ENCODE assay signal across 1 cellular context in genomic region chr2:120709608-120710041, GRCh38.
TF ChIP-seq lines count a peak whose summit lies in the region.

No MANE protein-coding gene starts in this region.

TF ChIP-seq in SK-N-SH treated with all-trans-retinoic acid at 6 μM for 48 hours, 23 proteins besides CTCF, POLR2A, EP300 and RAD21 (continued from another document):
- no peak for TF ChIP-seq TSHZ2 (CRISPR knock-in tag; IDR thresholded peaks at IDR 0.05)
- no peak for TF ChIP-seq ZFP30 (CRISPR knock-in tag; IDR thresholded peaks at IDR 0.05)
- TF ChIP-seq CSDC2 (CRISPR knock-in tag; IDR thresholded peaks at IDR 0.05) = no peak
- no peak for TF ChIP-seq ZNF8 (CRISPR knock-in tag; IDR thresholded peaks at IDR 0.05)
- TF ChIP-seq CREB5 (CRISPR knock-in tag; IDR thresholded peaks at IDR 0.05; ENCODE audit: low read depth) = no peak
